In the genomic region with DNA sequence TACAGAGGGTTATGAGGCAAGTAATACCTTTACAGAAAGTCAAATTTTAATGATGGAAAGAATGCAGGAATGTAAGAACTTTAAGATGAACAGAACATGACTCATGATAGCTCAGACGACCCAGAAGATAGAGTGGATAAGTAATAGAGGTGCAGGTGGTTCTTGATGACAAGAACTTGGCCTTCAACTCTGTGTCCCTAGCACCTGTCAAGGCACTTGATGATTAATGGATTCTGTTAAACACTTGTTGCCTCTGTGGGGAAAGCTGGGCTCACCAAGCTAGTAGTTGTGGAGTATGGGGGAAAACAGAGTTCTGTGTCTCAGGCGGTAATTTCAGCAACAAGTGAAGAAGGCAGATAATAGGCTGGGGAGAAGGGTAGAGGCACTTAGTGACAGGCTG, we compare ENCODE assay signal across 34 cellular contexts.
"Had no signal": no experiment of that assay in that cellular context is flagged by ENCODE, and none has a peak within 500 bp of the region (broad histone marks: within the 10 kb centered on the region; RNA-seq: fewer than 3 reads in every experiment).

No MANE protein-coding gene starts in this region.

- H3K27me3 ChIP-seq: adrenal gland, breast epithelium, cardiac muscle cell, colonic mucosa had no signal

- H3K4me3 Mint-ChIP-seq: activated B cell treated with CpG ODN at 0.5 μM for 24 hours; activated CD8-positive, alpha-beta T cell treated with anti-CD3 and anti-CD28 coated beads for 36 hours; activated naive CD4-positive, alpha-beta T cell treated with anti-CD3 and anti-CD28 coated beads for 36 hours; activated naive CD4-positive, alpha-beta T cell treated with anti-CD3 and anti-CD28 coated beads, Interleukin-2, amount 50 U/mL, for 24 hours; activated naive CD8-positive, alpha-beta T cell treated with anti-CD3 and anti-CD28 coated beads for 36 hours; activated naive CD8-positive, alpha-beta T cell treated with anti-CD3 and anti-CD28 coated beads, Interleukin-2, amount 50 U/mL, for 24 hours; activated T-cell treated with anti-CD3 and anti-CD28 coated beads, Interleukin-2, amount 50 U/mL, for 4 hours; activated T-helper 1 cell treated with anti-CD3 and anti-CD28 coated beads, Interleukin-12 subunit alpha, Interleukin-12 subunit beta, Interleukin-2, Interleukin-4 antibody, amounts not matched to agents 30 ng/mL and 10 ng/mL and 1 ng/mL, durations not matched to agents 14 hours and 24 hours and 36 hours; brain; T-helper 17 cell; T-helper 2 cell treated with Interferon-gamma antibody and Interleukin-4, amounts not matched to agents 5 μg/mL and 100 μg/mL, for 36 hours had no signal

- ATAC-seq: activated CD4-positive, CD25-positive, alpha-beta regulatory T cell treated with anti-CD3 and anti-CD28 coated beads, Interleukin-2, amount 50 U/mL, for 24 hours; activated CD8-positive, alpha-beta T cell treated with anti-CD3 and anti-CD28 coated beads for 36 hours; activated naive CD8-positive, alpha-beta T cell treated with anti-CD3 and anti-CD28 coated beads, Interleukin-2, amount 50 U/mL, for 24 hours; activated T-cell treated with anti-CD3 and anti-CD28 coated beads, Interleukin-2, amount 50 U/mL, for 4 hours; T-helper 17 cell had no signal

- H3K4me3 ChIP-seq: adrenal gland, breast epithelium, cardiac muscle cell, colonic mucosa, heart right ventricle had no signal

- H3K9me3 ChIP-seq: adrenal gland, breast epithelium, colonic mucosa, heart right ventricle had no signal

- H3K9me3 Mint-ChIP-seq: activated B cell treated with CpG ODN at 0.5 μM for 24 hours; activated CD8-positive, alpha-beta T cell treated with anti-CD3 and anti-CD28 coated beads for 36 hours; activated naive CD4-positive, alpha-beta T cell treated with anti-CD3 and anti-CD28 coated beads for 36 hours; activated naive CD4-positive, alpha-beta T cell treated with anti-CD3 and anti-CD28 coated beads, Interleukin-2, amount 50 U/mL, for 24 hours; activated naive CD8-positive, alpha-beta T cell treated with anti-CD3 and anti-CD28 coated beads for 36 hours; activated T-cell treated with anti-CD3 and anti-CD28 coated beads, Interleukin-2, amount 50 U/mL, for 4 hours; activated T-helper 2 cell treated with anti-CD3 and anti-CD28 coated beads, Interferon-gamma antibody, Interleukin-2, Interleukin-4, amounts not matched to agents 10 μg/mL and 5 μg/mL and 100 μg/mL, durations not matched to agents 14 hours and 24 hours and 36 hours; T-helper 2 cell treated with Interferon-gamma antibody and Interleukin-4, amounts not matched to agents 5 μg/mL and 100 μg/mL, for 36 hours had no signal

- DNase-seq: activated B cell treated with CpG ODN at 0.5 μM for 24 hours; activated CD4-positive, alpha-beta T cell treated with anti-CD3 and anti-CD28 coated beads, Interleukin-2, amount 50 U/mL, for 48 hours; activated CD8-positive, alpha-beta memory T cell treated with anti-CD3 and anti-CD28 coated beads for 24 hours; activated effector memory CD4-positive, alpha-beta T cell treated with anti-CD3 and anti-CD28 coated beads, Interleukin-2, amount 50 U/mL, for 16 hours; activated naive CD8-positive, alpha-beta T cell treated with anti-CD3 and anti-CD28 coated beads for 36 hours; adrenal gland; amygdala; aorta; central memory CD4-positive, alpha-beta T cell; cerebellar nuclear complex; colonic mucosa; effector CD8-positive, alpha-beta T cell; foreskin fibroblast; heart right ventricle; T-helper 1 cell; T-helper 17 cell; T1000; WERI-Rb-1 had no signal

- H3K27me3 Mint-ChIP-seq: activated B cell treated with CpG ODN at 0.5 μM for 24 hours; activated CD8-positive, alpha-beta T cell treated with anti-CD3 and anti-CD28 coated beads for 36 hours; activated naive CD8-positive, alpha-beta T cell treated with anti-CD3 and anti-CD28 coated beads for 36 hours; activated naive CD8-positive, alpha-beta T cell treated with anti-CD3 and anti-CD28 coated beads, Interleukin-2, amount 50 U/mL, for 24 hours; brain had no signal

- FAIRE-seq: endometrium, endothelial cell of umbilical vein, frontal cortex had no signal

- H3K27ac Mint-ChIP-seq: activated B cell treated with CpG ODN at 0.5 μM for 24 hours; activated CD8-positive, alpha-beta T cell treated with anti-CD3 and anti-CD28 coated beads for 36 hours; activated naive CD4-positive, alpha-beta T cell treated with anti-CD3 and anti-CD28 coated beads for 36 hours; activated naive CD4-positive, alpha-beta T cell treated with anti-CD3 and anti-CD28 coated beads, Interleukin-2, amount 50 U/mL, for 24 hours; activated naive CD8-positive, alpha-beta T cell treated with anti-CD3 and anti-CD28 coated beads for 36 hours; activated naive CD8-positive, alpha-beta T cell treated with anti-CD3 and anti-CD28 coated beads, Interleukin-2, amount 50 U/mL, for 24 hours; activated T-helper 1 cell treated with anti-CD3 and anti-CD28 coated beads, Interleukin-12 subunit alpha, Interleukin-12 subunit beta, Interleukin-2, Interleukin-4 antibody, amounts not matched to agents 30 ng/mL and 10 ng/mL and 1 ng/mL, durations not matched to agents 14 hours and 24 hours and 36 hours; activated T-helper 2 cell treated with anti-CD3 and anti-CD28 coated beads, Interferon-gamma antibody, Interleukin-2, Interleukin-4, amounts not matched to agents 10 μg/mL and 5 μg/mL and 100 μg/mL, durations not matched to agents 14 hours and 24 hours and 36 hours; brain; T-helper 17 cell; T-helper 2 cell treated with Interferon-gamma antibody and Interleukin-4, amounts not matched to agents 5 μg/mL and 100 μg/mL, for 36 hours had no signal

- H3K27ac ChIP-seq: adrenal gland, breast epithelium, cardiac muscle cell, colonic mucosa, epithelial cell of prostate, heart right ventricle, WERI-Rb-1 had no signal

- H3K4me1 Mint-ChIP-seq: activated B cell treated with CpG ODN at 0.5 μM for 24 hours; activated naive CD4-positive, alpha-beta T cell treated with anti-CD3 and anti-CD28 coated beads, Interleukin-2, amount 50 U/mL, for 24 hours; activated naive CD8-positive, alpha-beta T cell treated with anti-CD3 and anti-CD28 coated beads for 36 hours; activated naive CD8-positive, alpha-beta T cell treated with anti-CD3 and anti-CD28 coated beads, Interleukin-2, amount 50 U/mL, for 24 hours; T-helper 17 cell had no signal

- H3K36me3 Mint-ChIP-seq: activated naive CD4-positive, alpha-beta T cell treated with anti-CD3 and anti-CD28 coated beads, Interleukin-2, amount 50 U/mL, for 24 hours; activated naive CD8-positive, alpha-beta T cell treated with anti-CD3 and anti-CD28 coated beads for 36 hours; brain had no signal

- H3K4me1 ChIP-seq: adrenal gland, breast epithelium, colonic mucosa, heart right ventricle had no signal

- H3K36me3 ChIP-seq: adrenal gland, breast epithelium, cardiac muscle cell, colonic mucosa, heart right ventricle, WERI-Rb-1 had no signal
